ENCODE assay signal across 36 cellular contexts in the genomic region with DNA sequence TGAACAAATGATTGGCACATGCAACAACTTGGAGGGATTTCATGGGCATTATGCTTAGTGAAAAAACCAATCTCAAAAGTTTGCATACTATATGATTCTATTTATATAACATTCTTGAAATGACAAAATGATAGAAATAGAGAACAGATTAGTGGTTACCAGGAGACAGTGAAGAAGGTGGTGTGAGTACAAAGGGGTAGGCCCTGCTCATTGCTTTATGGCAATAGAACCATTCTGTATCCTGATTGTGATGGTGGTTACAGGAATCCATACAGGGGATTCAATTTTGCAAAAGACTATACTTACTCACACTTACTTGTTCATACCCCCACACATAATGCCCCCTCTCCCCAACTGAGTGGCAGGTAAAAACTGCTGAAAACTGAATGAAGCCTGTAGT. TPM values are rescaled to one million over a fixed set of nuclear protein-coding genes. Genes with fewer than 3 reads are reported as not detected.
"Had no signal": no experiment of that assay in that cellular context is flagged by ENCODE, and none has a peak within 500 bp of the region (broad histone marks: within the 10 kb centered on the region; RNA-seq: fewer than 3 reads in every experiment).

No MANE protein-coding gene starts in this region.

- DNase-seq: activated B cell treated with CpG ODN at 0.5 μM for 24 hours; activated CD4-positive, alpha-beta T cell treated with anti-CD3 and anti-CD28 coated beads, Interleukin-2, amount 10 ng/mL, durations not matched to agents 24 days and 14 days; activated CD4-positive, alpha-beta T cell treated with anti-CD3 and anti-CD28 coated beads, Interleukin-2, amount 50 U/mL, for 4 hours; activated CD4-positive, CD25-positive, alpha-beta regulatory T cell treated with anti-CD3 and anti-CD28 coated beads, Interleukin-2, amount 50 U/mL, for 72 hours; activated CD8-positive, alpha-beta memory T cell treated with anti-CD3 and anti-CD28 coated beads, Interleukin-2, amount 50 U/mL, for 4 hours; activated gamma-delta T cell; activated naive CD4-positive, alpha-beta T cell treated with anti-CD3 and anti-CD28 coated beads for 36 hours; activated naive CD8-positive, alpha-beta T cell treated with anti-CD3 and anti-CD28 coated beads, Interleukin-2, amount 50 U/mL, for 24 hours; activated T-cell treated with anti-CD3 and anti-CD28 coated beads for 4 hours; activated T-cell treated with anti-CD3 and anti-CD28 coated beads, Interleukin-2, amount 50 U/mL, for 48 hours; anterior cingulate cortex; caudate nucleus; cerebellar nuclear complex; MM.1S; MV-4-11; NCI-H1092; NCI-H1436 treated with DMSO at 0.1 percent for 48 hours; NCI-H1694 treated with DMSO at 0.1 percent for 48 hours; NCI-H2029; NCI-H345; NCI-H524 treated with DMSO at 0.1 percent for 48 hours; NK-92 treated with Interleukin-12 subunit alpha and Interleukin-12 subunit beta, amount 100 ng/mL, for 24 hours; PC-3; SIG-M5; SW 1271; T-helper 1 cell; T-helper 9 cell had no signal

- H3K27ac ChIP-seq: RWPE1, VCaP had no signal

- H3K36me3 Mint-ChIP-seq: activated naive CD8-positive, alpha-beta T cell; brain had no signal

- H3K27ac Mint-ChIP-seq: activated B cell treated with CpG ODN at 0.5 μM for 24 hours; activated CD4-positive, alpha-beta T cell treated with anti-CD3 and anti-CD28 coated beads, Interleukin-2, amount 10 ng/mL, durations not matched to agents 24 days and 14 days; activated naive CD4-positive, alpha-beta T cell treated with anti-CD3 and anti-CD28 coated beads for 36 hours; activated naive CD8-positive, alpha-beta T cell; activated naive CD8-positive, alpha-beta T cell treated with anti-CD3 and anti-CD28 coated beads, Interleukin-2, amount 50 U/mL, for 24 hours; activated T-helper 2 cell treated with anti-CD3 and anti-CD28 coated beads, Interferon-gamma antibody, Interleukin-2, Interleukin-4, amounts not matched to agents 10 μg/mL and 5 μg/mL and 100 μg/mL, durations not matched to agents 14 hours and 24 hours and 36 hours; brain had no signal

- H3K4me1 Mint-ChIP-seq: activated B cell treated with CpG ODN at 0.5 μM for 24 hours had no signal

- H3K4me3 Mint-ChIP-seq: activated B cell treated with CpG ODN at 0.5 μM for 24 hours; activated CD4-positive, alpha-beta T cell treated with anti-CD3 and anti-CD28 coated beads, Interleukin-2, amount 10 ng/mL, durations not matched to agents 24 days and 14 days; activated naive CD4-positive, alpha-beta T cell treated with anti-CD3 and anti-CD28 coated beads for 36 hours; activated naive CD8-positive, alpha-beta T cell; activated naive CD8-positive, alpha-beta T cell treated with anti-CD3 and anti-CD28 coated beads, Interleukin-2, amount 50 U/mL, for 24 hours; brain had no signal

- ATAC-seq: activated naive CD8-positive, alpha-beta T cell treated with anti-CD3 and anti-CD28 coated beads, Interleukin-2, amount 50 U/mL, for 24 hours; PC-3; Right ventricle myocardium inferior; SK-N-SH treated with all-trans-retinoic acid at 6 μM for 48 hours had no signal

- FAIRE-seq: RCC 7860 had no signal

- H3K9me3 Mint-ChIP-seq: activated B cell treated with CpG ODN at 0.5 μM for 24 hours; activated naive CD4-positive, alpha-beta T cell treated with anti-CD3 and anti-CD28 coated beads for 36 hours; activated naive CD8-positive, alpha-beta T cell treated with anti-CD3 and anti-CD28 coated beads, Interleukin-2, amount 50 U/mL, for 24 hours; activated T-helper 2 cell treated with anti-CD3 and anti-CD28 coated beads, Interferon-gamma antibody, Interleukin-2, Interleukin-4, amounts not matched to agents 10 μg/mL and 5 μg/mL and 100 μg/mL, durations not matched to agents 14 hours and 24 hours and 36 hours had no signal

RNA-seq across cellular contexts. Expression of a gene that starts 30.2 kb away (rescaled TPM):
- total RNA-seq: activated B cell treated with CpG ODN at 0.5 μM for 24 hours; activated CD4-positive, alpha-beta T cell treated with anti-CD3 and anti-CD28 coated beads, Interleukin-2, amount 10 ng/mL, durations not matched to agents 24 days and 14 days; activated naive CD4-positive, alpha-beta T cell treated with anti-CD3 and anti-CD28 coated beads for 36 hours; activated T-helper 2 cell treated with anti-CD3 and anti-CD28 coated beads, Interferon-gamma antibody, Interleukin-2, Interleukin-4, amounts not matched to agents 10 μg/mL and 5 μg/mL and 100 μg/mL, durations not matched to agents 14 hours and 24 hours and 36 hours; NCI-H460 had no signal
